ENCODE assay signal across 8 cellular contexts in the genomic region with DNA sequence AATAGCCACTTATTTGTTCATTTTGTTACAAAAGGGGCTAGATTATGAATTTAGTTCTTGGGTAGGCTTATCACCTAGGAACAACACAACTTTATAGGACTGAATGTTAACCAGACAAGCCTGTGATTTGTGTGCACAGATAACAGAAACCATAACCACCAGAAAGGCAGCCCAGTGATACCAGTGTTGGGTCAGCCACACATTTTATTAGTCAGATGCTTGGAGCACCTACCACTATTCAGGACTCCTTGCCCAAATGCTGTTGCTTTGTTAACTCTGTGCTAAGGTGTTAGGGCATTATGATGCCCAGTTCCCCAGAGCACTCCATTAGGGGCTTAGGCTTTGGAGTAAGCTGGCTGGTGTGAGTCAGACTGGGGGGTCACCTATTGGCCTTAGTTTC. TPM values are rescaled to one million over a fixed set of nuclear protein-coding genes. Genes with fewer than 3 reads are reported as not detected.
DNase-seq lines count a peak whose midpoint lies in the region; ATAC-seq and TF ChIP-seq lines count a peak whose summit lies in the region.

No MANE protein-coding gene starts in this region.

- H3K27ac ChIP-seq in right atrium auricular region = peak overlapping the region; percentile 18 to 60
- no peak overlapping the region for H3K27ac ChIP-seq in gastroesophageal sphincter

- no peaks in the 10 kb centered on the region for H3K9me3 ChIP-seq in right atrium auricular region
- no peaks in the 10 kb centered on the region for H3K9me3 ChIP-seq in gastroesophageal sphincter

- DNase-seq in ELR (ENCODE audit: low read depth) (peak; percentile 24), right atrium auricular region (ENCODE audit: low spot score) (no peak), RPMI8226 (no peak), middle frontal gyrus (ENCODE audit: extremely low spot score, low spot score) (no peak)

- TF ChIP-seq CTCF in right atrium auricular region (IDR thresholded peaks at IDR 0.05) (no peak), gastroesophageal sphincter (IDR thresholded peaks at IDR 0.05) (no peak)

- ATAC-seq in GM21367 (IDR thresholded peaks at IDR 0.05; ENCODE audit: unreplicated experiment) (peak; percentile 45), HG03521 (IDR thresholded peaks at IDR 0.05; ENCODE audit: unreplicated experiment) (peak; percentile 52), gastroesophageal sphincter (no peak), HG03354 (IDR thresholded peaks at IDR 0.05; ENCODE audit: poor library complexity, severe bottlenecking, unreplicated experiment) (no peak)

- no peak for TF ChIP-seq POLR2A in gastroesophageal sphincter (IDR thresholded peaks at IDR 0.05)

- H3K4me1 ChIP-seq in right atrium auricular region = peaks cover 0 to 70% of the 10 kb centered on the region in 2 donors
- H3K4me1 ChIP-seq in gastroesophageal sphincter = peaks cover 0 to 14% (median 0%) of the 10 kb centered on the region in 3 donors

- H3K27me3 ChIP-seq in right atrium auricular region (no peaks in the 10 kb centered on the region), gastroesophageal sphincter (no peaks in the 10 kb centered on the region)

- H3K4me3 ChIP-seq in right atrium auricular region (no peak overlapping the region), gastroesophageal sphincter (no peak overlapping the region)

- TF ChIP-seq EP300 in gastroesophageal sphincter (IDR thresholded peaks at IDR 0.05) = no peak

- H3K36me3 ChIP-seq in right atrium auricular region = no peaks in the 10 kb centered on the region
- no peaks in the 10 kb centered on the region for H3K36me3 ChIP-seq in gastroesophageal sphincter

RNA-seq across cellular contexts. Expression of a gene that starts 22.5 kb away (rescaled TPM):
- total RNA-seq in right atrium auricular region = 10 to 100 TPM; 32.4 to 35.2 TPM
- total RNA-seq in gastroesophageal sphincter = 10 to 100 TPM in 1 of 4 donors, 1 to 10 TPM in 3; 5.1 to 12.3 (median 6.9) TPM

Comparison
In these comparisons a context has a peak if more than half of its experiments do, and no peak if none do; other contexts are left out.
1. ATAC-seq: peak in GM21367 (single experiment) and HG03521 (single experiment); none in gastroesophageal sphincter (single experiment) and HG03354 (single experiment).
2. H3K27ac ChIP-seq: peak in right atrium auricular region (2 of 2); none in gastroesophageal sphincter (0 of 4).